11 cellular contexts compared by ENCODE assay signal in genomic region chr2:108194409-108195132, GRCh38. TPM values are rescaled to one million over a fixed set of nuclear protein-coding genes. Genes with fewer than 3 reads are reported as not detected.
DNase-seq lines count a peak whose midpoint lies in the region; ATAC-seq and TF ChIP-seq lines count a peak whose summit lies in the region.
"Had no signal": no experiment of that assay in that cellular context is flagged by ENCODE, and none has a peak within 500 bp of the region (broad histone marks: within the 10 kb centered on the region; RNA-seq: fewer than 3 reads in every experiment).

No MANE protein-coding gene starts in this region.

- H3K9me3 ChIP-seq in GM23248 (ENCODE audit: low read depth) = no peaks in the 10 kb centered on the region
- H3K9me3 ChIP-seq: neutrophil had no signal

- peaks cover 4% of the 10 kb centered on the region; the same call in 1 of the 2 replicates for H3K4me1 ChIP-seq in GM23248 (ENCODE audit: insufficient read depth)

- in situ Hi-C loops in GM23248 (cut with MboI) = no loop called here

- H2AFZ ChIP-seq in GM23248 = no peak overlapping the region

- H3K9me2 ChIP-seq in GM23248 (ENCODE audit: insufficient read depth) = no peaks in the 10 kb centered on the region

- no peaks in the 10 kb centered on the region for H3K27me3 ChIP-seq in GM23248 (replicated peaks; ENCODE audit: insufficient read depth)
- H3K27me3 ChIP-seq: neutrophil had no signal

- H3K79me2 ChIP-seq in GM23248 (ENCODE audit: insufficient read depth) = no peaks in the 10 kb centered on the region

- no peaks in the 10 kb centered on the region for H3K36me3 ChIP-seq in GM23248 (ENCODE audit: low read depth)
- H3K36me3 ChIP-seq: neutrophil had no signal

- ATAC-seq in left lobe of liver (peak; percentile 38), HG03108 (IDR thresholded peaks at IDR 0.05; ENCODE audit: unreplicated experiment) (no peak), GM21367 (IDR thresholded peaks at IDR 0.05; ENCODE audit: unreplicated experiment) (no peak)

- TF ChIP-seq CTCF in C4-2B (conservative IDR thresholded peaks at IDR 0.05) (peak; percentile 70), VCaP (conservative IDR thresholded peaks at IDR 0.05) (peak; percentile 73)

- H3K4me3 ChIP-seq in GM23248 = no peak overlapping the region

- 20 to 27% methylated on average over 7 of the region's 7 CpGs for WGBS in GM23248 (ENCODE audit: low coverage in 1 of 2, low lambda C conversion rate in 2 of 2, missing lambda C conversion rate in 2 of 2), 2 experiments

- no peak overlapping the region for H3K9ac ChIP-seq in GM23248

- H3F3A ChIP-seq in GM23248 (ENCODE audit: insufficient read depth) = no peaks in the 10 kb centered on the region

- H3K27ac ChIP-seq in C4-2B (no peak overlapping the region), GM23248 (no peak overlapping the region), VCaP (no peak overlapping the region)
- H3K27ac ChIP-seq: neutrophil had no signal

- no peak overlapping the region for H3K4me2 ChIP-seq in GM23248 (ENCODE audit: unreplicated experiment)

- DNase-seq in GM23248 (peak; percentile 32), left lobe of liver (ENCODE audit: low spot score) (no peak), nucleus accumbens (lab: John Stamatoyannopoulos, UW) (no peak)
- no peak for DNase-seq in stimulated activated CD4-positive, alpha-beta T cell treated with anti-CD3 and anti-CD28 coated beads, Interleukin-2, amount 100 ng/mL, for 24 hours
- DNase-seq: activated B cell treated with CpG ODN at 0.5 μM for 24 hours had no signal

- H4K20me1 ChIP-seq in GM23248 (ENCODE audit: insufficient read depth) = no peaks in the 10 kb centered on the region

RNA-seq across cellular contexts. Expression of gene SULT1C3, which starts 45.2 kb away (rescaled TPM):
- not detected in 2 replicates for total RNA-seq in GM23248 (2014; rRNA removed; shearing (Covaris generic))
- polyA plus RNA-seq in GM23248 (2016; fragmentation: Nextera tagmentation; extraction: Ambion mirVana) = not detected in 2 replicates
- total RNA-seq in left lobe of liver = not detected
- total RNA-seq: activated B cell treated with CpG ODN at 0.5 μM for 24 hours, subcutaneous adipose tissue had no signal
